ENCODE assay signal across 10 cellular contexts in genomic region chr2:47038656-47039501, GRCh38.
A peak's percentile ranks its signal among the peaks of the same experiment; 100 is the strongest.
DNase-seq lines count a peak whose midpoint lies in the region; ATAC-seq, FAIRE-seq and TF ChIP-seq lines count a peak whose summit lies in the region.
"Had no signal": no experiment of that assay in that cellular context is flagged by ENCODE, and none has a peak within 500 bp of the region (broad histone marks: within the 10 kb centered on the region; RNA-seq: fewer than 3 reads in every experiment).

No MANE protein-coding gene starts in this region.

- no peaks in the 10 kb centered on the region for H3K27me3 ChIP-seq in K562 (ENCODE audit: control insufficient read depth in 2 of 2, insufficient read depth in 2 of 2, low read length in 2 of 2)
- no peaks in the 10 kb centered on the region for H3K27me3 ChIP-seq in smooth muscle cell (ENCODE audit: low read depth)

- TF ChIP-seq CTCF in K562 (IDR thresholded peaks at IDR 0.05 in 2 of 3, conservative IDR thresholded peaks at IDR 0.05 in 1 of 3; ENCODE audit: insufficient read depth in 2 of 3, low read depth in 1 of 3, low read length in 3 of 3) (no peak), smooth muscle cell (IDR thresholded peaks at IDR 0.05; ENCODE audit: borderline replicate concordance, insufficient read depth, poor library complexity, severe bottlenecking) (no peak), chondrocyte (IDR thresholded peaks at IDR 0.05) (no peak)

- CTCF ChIA-PET in K562 (lab: Yijun Ruan, JAX; ENCODE audit: low intra/inter-chr PET ratio): no interaction called here

- in situ Hi-C loops in K562 (cut with MboI): no loop called here

- no peak overlapping the region for H2AFZ ChIP-seq in K562 (ENCODE audit: low read depth, low read length)
- no peak overlapping the region for H2AFZ ChIP-seq in smooth muscle cell (ENCODE audit: low read depth)

- no peak for TF ChIP-seq RAD21 in K562 (CRISPR knock-in tag; conservative IDR thresholded peaks at IDR 0.05 in 1 of 2, IDR thresholded peaks at IDR 0.05 in 1 of 2)

- H3K9me3 ChIP-seq in K562 (replicated peaks; ENCODE audit: control insufficient read depth, insufficient read depth, low read depth, low read length) (no peaks in the 10 kb centered on the region), smooth muscle cell (replicated peaks; ENCODE audit: low read depth) (no peaks in the 10 kb centered on the region)

- peaks cover 8% of the 10 kb centered on the region for H3K36me3 Mint-ChIP-seq in chondrocyte (ENCODE audit: low read depth)

- no peaks in the 10 kb centered on the region for H3K36me3 ChIP-seq in K562 (ENCODE audit: control insufficient read depth, insufficient read depth, low read length)
- H3K36me3 ChIP-seq in smooth muscle cell (ENCODE audit: low read depth): no peaks in the 10 kb centered on the region

- no peaks in the 10 kb centered on the region for H3K9me3 Mint-ChIP-seq in chondrocyte (ENCODE audit: low read depth)

- H3K27ac ChIP-seq in K562 (ENCODE audit: extremely low read depth, low read depth, low read length) (no peak overlapping the region), smooth muscle cell (ENCODE audit: low read depth) (no peak overlapping the region)
- H3K27ac ChIP-seq: SK-N-MC had no signal

- no TSS peak for BruUV-seq in K562 (replicated peaks; lab: Mats Ljungman, UMichigan)

- WGBS in K562 (ENCODE audit: insufficient coverage, low coverage, missing lambda C conversion rate): 55% methylated on average over 8 of the region's 9 CpGs
- 92% methylated on average over 9 of the region's 9 CpGs for WGBS in smooth muscle cell (ENCODE audit: low lambda C conversion rate)

- POLR2A ChIA-PET in K562 (lab: Yijun Ruan, JAX): interaction anchor here (0.6 to 1.0 kb wide), 3 partner anchors 11 to 1213 kb away, joined by 3 read pairs; no protein-coding TSS in a partner anchor

- no peak for FAIRE-seq in K562 (lab: Jason Lieb, UNC)

- H3K4me1 ChIP-seq in K562 (replicated peaks in 1 of 2; ENCODE audit: control insufficient read depth in 2 of 2, insufficient read depth in 2 of 2, low read length in 2 of 2): peaks cover 9 to 10% of the 10 kb centered on the region in 2 experiments; a peak in 4 of 5 replicates
- peaks cover 42% of the 10 kb centered on the region for H3K4me1 ChIP-seq in smooth muscle cell (ENCODE audit: low read depth)

- DNase-seq in K562 (ENCODE audit: extremely low read depth in 1 of 4, low spot score in 3 of 4) (peak in 1 of 4 experiments; percentile 6), smooth muscle cell (lab: John Stamatoyannopoulos, UW; ENCODE audit: unreplicated experiment) (no peak), NCI-H748 treated with DMSO at 0.1 percent for 48 hours (lab: John Stamatoyannopoulos, UW) (no peak), NCI-H1694 treated with DMSO at 0.1 percent for 48 hours (lab: John Stamatoyannopoulos, UW) (no peak), chondrocyte (ENCODE audit: low spot score) (no peak)
- peak; percentile 34 for DNase-seq in stimulated activated CD4-positive, alpha-beta T cell treated with anti-CD3 and anti-CD28 coated beads, Interleukin-1b, Interleukin-23, amount 100 ng/mL, for 48 hours
- DNase-seq: H7 had no signal

- intact Hi-C loops in K562 (cut with micrococcal nuclease): no loop called here

- no peak overlapping the region for H3K4me2 ChIP-seq in K562 (ENCODE audit: insufficient read depth, low read length)
- no peak overlapping the region for H3K4me2 ChIP-seq in smooth muscle cell

- TF ChIP-seq EP300 in K562 (IDR thresholded peaks at IDR 0.05; ENCODE audit: low read length): no peak

- H3K4me3 Mint-ChIP-seq in chondrocyte (ENCODE audit: unreplicated experiment): no peak overlapping the region

- no peaks in the 10 kb centered on the region for H3K27me3 Mint-ChIP-seq in chondrocyte (ENCODE audit: low read depth)

- no peaks in the 10 kb centered on the region for H3K79me2 ChIP-seq in K562 (ENCODE audit: control insufficient read depth, insufficient read depth, low read length)
- no peaks in the 10 kb centered on the region for H3K79me2 ChIP-seq in smooth muscle cell (ENCODE audit: low read depth)

- H3K4me3 ChIP-seq in K562: no peak overlapping the region
- H3K4me3 ChIP-seq in smooth muscle cell: no peak overlapping the region
- H3K4me3 ChIP-seq: SK-N-MC had no signal

- no peak overlapping the region for H3K27ac Mint-ChIP-seq in chondrocyte (ENCODE audit: unreplicated experiment)

- no peaks in the 10 kb centered on the region for H3K9me1 ChIP-seq in K562 (ENCODE audit: control insufficient read depth, insufficient read depth, low read length)

- H3K9ac ChIP-seq in K562 (ENCODE audit: insufficient read depth in 1 of 2, low read depth in 2 of 2, low read length in 2 of 2): peak overlapping the region in 1 of 2 experiments; percentile 42; a peak in 1 of 4 replicates
- no peak overlapping the region for H3K9ac ChIP-seq in smooth muscle cell (ENCODE audit: low read depth)

- ATAC-seq in GM19025 (IDR thresholded peaks at IDR 0.05; ENCODE audit: low read depth, unreplicated experiment): peak; percentile 52
- peak; percentile 54 for ATAC-seq in HG03432 (IDR thresholded peaks at IDR 0.05; ENCODE audit: unreplicated experiment)
- ATAC-seq in K562: no peak

- H4K20me1 ChIP-seq in K562 (replicated peaks; ENCODE audit: control insufficient read depth, insufficient read depth, low read length) (peaks cover 2% of the 10 kb centered on the region; the same call in 1 of the 2 replicates), smooth muscle cell (ENCODE audit: low read depth) (no peaks in the 10 kb centered on the region)

- peaks cover 62% of the 10 kb centered on the region for H3K4me1 Mint-ChIP-seq in chondrocyte (ENCODE audit: low read depth)

- H3F3A ChIP-seq in smooth muscle cell (ENCODE audit: low read depth): peaks cover 7% of the 10 kb centered on the region

- TF ChIP-seq POLR2A in K562 (conservative IDR thresholded peaks at IDR 0.05): no peak

TF ChIP-seq in K562, 482 proteins besides CTCF, POLR2A, EP300 and RAD21:
- TF ChIP-seq, protein P1, sequence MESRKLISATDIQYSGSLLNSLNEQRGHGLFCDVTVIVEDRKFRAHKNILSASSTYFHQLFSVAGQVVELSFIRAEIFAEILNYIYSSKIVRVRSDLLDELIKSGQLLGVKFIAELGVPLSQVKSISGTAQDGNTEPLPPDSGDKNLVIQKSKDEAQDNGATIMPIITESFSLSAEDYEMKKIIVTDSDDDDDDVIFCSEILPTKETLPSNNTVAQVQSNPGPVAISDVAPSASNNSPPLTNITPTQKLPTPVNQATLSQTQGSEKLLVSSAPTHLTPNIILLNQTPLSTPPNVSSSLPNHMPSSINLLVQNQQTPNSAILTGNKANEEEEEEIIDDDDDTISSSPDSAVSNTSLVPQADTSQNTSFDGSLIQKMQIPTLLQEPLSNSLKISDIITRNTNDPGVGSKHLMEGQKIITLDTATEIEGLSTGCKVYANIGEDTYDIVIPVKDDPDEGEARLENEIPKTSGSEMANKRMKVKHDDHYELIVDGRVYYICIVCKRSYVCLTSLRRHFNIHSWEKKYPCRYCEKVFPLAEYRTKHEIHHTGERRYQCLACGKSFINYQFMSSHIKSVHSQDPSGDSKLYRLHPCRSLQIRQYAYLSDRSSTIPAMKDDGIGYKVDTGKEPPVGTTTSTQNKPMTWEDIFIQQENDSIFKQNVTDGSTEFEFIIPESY (CRISPR knock-in tag; IDR thresholded peaks at IDR 0.05): no peak
- no peak for TF ChIP-seq ZNF175 (CRISPR knock-in tag; IDR thresholded peaks at IDR 0.05; ENCODE audit: low read depth)
- peak; percentile 25 for TF ChIP-seq MEIS2 (IDR thresholded peaks at IDR 0.05; ENCODE audit: partially characterized antibody)
